ENCODE assay signal across 17 cellular contexts in the genomic region with DNA sequence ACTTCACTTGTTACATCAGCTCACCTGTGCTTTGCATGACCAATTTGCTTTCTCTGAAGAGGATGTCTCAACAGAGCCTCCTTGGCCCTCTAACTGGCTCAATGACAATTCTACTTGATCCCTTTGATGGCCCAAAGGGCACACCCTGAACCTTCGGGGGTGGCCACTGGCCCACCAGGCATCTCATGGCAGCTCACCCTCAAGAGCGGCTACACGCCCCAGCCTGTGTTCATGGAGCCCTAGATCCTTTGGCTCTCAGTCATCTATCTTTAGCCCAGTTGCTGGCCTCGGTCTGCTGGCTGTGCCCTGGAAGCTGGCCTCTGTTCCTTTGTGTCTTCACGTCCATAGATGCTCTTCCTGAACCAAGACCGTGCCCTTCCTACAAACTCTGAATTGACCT.
"Had no signal": no experiment of that assay in that cellular context is flagged by ENCODE, and none has a peak within 500 bp of the region (broad histone marks: within the 10 kb centered on the region; RNA-seq: fewer than 3 reads in every experiment).

No MANE protein-coding gene starts in this region.

- H3K9me3 ChIP-seq: colonic mucosa, esophagus muscularis mucosa, gastroesophageal sphincter, heart left ventricle, left lung, lower lobe of right lung had no signal

- H3K4me3 Mint-ChIP-seq: dendritic cell treated with granulocyte-macrophage colony-stimulating factor and Interleukin-4, amounts not matched to agents 40 ng/mL and 50 ng/mL, for 4 days; effector memory CD8-positive, alpha-beta T cell; naive thymus-derived CD4-positive, alpha-beta T cell had no signal

- H3K36me3 Mint-ChIP-seq: naive thymus-derived CD4-positive, alpha-beta T cell had no signal

- H3K36me3 ChIP-seq: colonic mucosa, esophagus muscularis mucosa, gastroesophageal sphincter, heart left ventricle, left lung, lower lobe of right lung had no signal

- H3K4me3 ChIP-seq: colonic mucosa, esophagus muscularis mucosa, gastroesophageal sphincter, heart left ventricle, left lung, lower lobe of right lung had no signal

- H3K27me3 Mint-ChIP-seq: dendritic cell treated with granulocyte-macrophage colony-stimulating factor and Interleukin-4, amounts not matched to agents 40 ng/mL and 50 ng/mL, for 4 days had no signal

- H3K4me1 ChIP-seq: colonic mucosa, foreskin keratinocyte, heart left ventricle, left lung had no signal

- H3K27ac ChIP-seq: colonic mucosa, esophagus muscularis mucosa, foreskin keratinocyte, gastroesophageal sphincter, heart left ventricle, left lung, lower lobe of right lung had no signal

- DNase-seq: colonic mucosa; cortex of kidney; effector CD8-positive, alpha-beta T cell; effector memory CD8-positive, alpha-beta T cell; foreskin keratinocyte; heart left ventricle; hippocampal formation; left cardiac atrium; left lung; left ventricle myocardium superior; lower lobe of right lung; mesenchymal stem cell; midbrain; naive thymus-derived CD4-positive, alpha-beta T cell had no signal

- H3K27me3 ChIP-seq: colonic mucosa, foreskin keratinocyte had no signal

- H3K27ac Mint-ChIP-seq: dendritic cell treated with granulocyte-macrophage colony-stimulating factor and Interleukin-4, amounts not matched to agents 40 ng/mL and 50 ng/mL, for 4 days; effector memory CD8-positive, alpha-beta T cell had no signal

- H3K9me3 Mint-ChIP-seq: dendritic cell treated with granulocyte-macrophage colony-stimulating factor and Interleukin-4, amounts not matched to agents 40 ng/mL and 50 ng/mL, for 4 days; effector memory CD8-positive, alpha-beta T cell had no signal
